ENCODE assay signal across 8 cellular contexts in the genomic region with DNA sequence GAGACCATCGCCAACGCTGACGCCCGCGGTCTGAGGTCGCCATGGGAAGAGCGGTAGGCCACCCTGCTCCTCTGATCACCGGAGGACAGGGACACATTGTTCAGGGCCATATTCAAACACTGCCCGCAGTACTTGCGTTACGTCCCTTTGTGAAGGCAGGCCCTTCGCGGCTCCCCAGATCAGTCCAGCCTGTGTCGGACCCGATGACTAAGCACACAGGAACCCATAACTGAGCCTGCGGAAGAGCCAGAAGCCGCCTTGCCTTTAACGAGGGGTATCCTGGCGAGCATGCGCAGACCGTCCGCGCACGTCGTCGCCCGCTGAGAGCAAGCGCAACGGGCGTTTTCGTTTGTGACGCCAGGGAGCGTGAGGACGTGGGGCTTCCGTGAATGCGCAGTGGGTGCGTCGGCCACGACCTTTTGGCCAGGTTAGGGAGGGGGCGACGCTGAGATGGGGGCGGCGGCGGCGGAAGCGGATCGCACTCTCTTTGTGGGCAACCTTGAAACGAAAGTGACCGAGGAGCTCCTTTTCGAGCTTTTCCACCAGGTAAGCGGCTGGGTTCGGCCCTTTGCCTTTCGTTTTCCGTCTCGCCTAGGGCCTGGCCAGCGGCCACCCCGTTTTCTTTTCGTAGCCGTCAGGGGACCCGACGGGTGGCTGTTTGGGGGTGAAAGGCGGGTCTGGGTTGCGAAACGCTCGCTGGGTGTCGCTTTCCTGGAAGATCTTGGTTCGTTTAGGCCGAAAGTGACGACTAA. TPM values are rescaled to one million over a fixed set of nuclear protein-coding genes. Genes with fewer than 3 reads are reported as not detected.
DNase-seq lines count a peak whose midpoint lies in the region; ATAC-seq lines count a peak whose summit lies in the region.

A gene with protein sequence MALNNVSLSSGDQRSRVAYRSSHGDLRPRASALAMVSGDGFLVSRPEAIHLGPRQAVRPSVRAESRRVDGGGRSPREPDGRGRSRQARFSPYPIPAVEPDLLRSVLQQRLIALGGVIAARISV (minus strand): TSS at position 290 of the 752 bp plus-strand sequence. CDS start 180 bp downstream, at position 110.
A gene with protein sequence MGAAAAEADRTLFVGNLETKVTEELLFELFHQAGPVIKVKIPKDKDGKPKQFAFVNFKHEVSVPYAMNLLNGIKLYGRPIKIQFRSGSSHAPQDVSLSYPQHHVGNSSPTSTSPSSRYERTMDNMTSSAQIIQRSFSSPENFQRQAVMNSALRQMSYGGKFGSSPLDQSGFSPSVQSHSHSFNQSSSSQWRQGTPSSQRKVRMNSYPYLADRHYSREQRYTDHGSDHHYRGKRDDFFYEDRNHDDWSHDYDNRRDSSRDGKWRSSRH (plus strand): TSS at position 445 of the 752 bp plus-strand sequence. CDS start 6 bp downstream, at position 451.

- H3K27me3 ChIP-seq in BLaER1 treated with 17β-estradiol and CSF1 and Interleukin-3, amounts not matched to agents 10 nM and 100 nM: no peaks in the 10 kb centered on the region

- no peaks in the 10 kb centered on the region for H3K9me3 ChIP-seq in BLaER1 treated with 17β-estradiol and CSF1 and Interleukin-3, amounts not matched to agents 10 nM and 100 nM (replicated peaks in 1 of 11)

- H3K27ac Mint-ChIP-seq in activated CD4-positive, alpha-beta T cell treated with anti-CD3 and anti-CD28 coated beads, Interleukin-2, amount 10 ng/mL, durations not matched to agents 7 days and 5 days: peak within 1 kb of the TSS; percentile 99

- H3K27ac ChIP-seq in BLaER1 treated with 17β-estradiol and CSF1 and Interleukin-3, amounts not matched to agents 10 nM and 100 nM: peak within 1 kb of the TSS; percentile 94 to 99 (median 98)

- POLR2A ChIA-PET in activated CD4-positive, alpha-beta T cell treated with anti-CD3 and anti-CD28 coated beads, Interleukin-2, amount 10 ng/mL, durations not matched to agents 7 days and 5 days (lab: Charles Lee): no interaction called here

- H3K4me3 ChIP-seq in BLaER1 treated with 17β-estradiol and CSF1 and Interleukin-3, amounts not matched to agents 10 nM and 100 nM: peak within 1 kb of the TSS; percentile 78 to 98 (median 84)

- ATAC-seq in HG03460 (IDR thresholded peaks at IDR 0.05; ENCODE audit: unreplicated experiment) (peak; percentile 94), left lobe of liver (peak; percentile 89)

- peaks cover 7 to 43% (median 32%) of the 10 kb centered on the region in 11 experiments; a peak in 16 of 22 replicates for H4K20me1 ChIP-seq in BLaER1 treated with 17β-estradiol and CSF1 and Interleukin-3, amounts not matched to agents 10 nM and 100 nM

- CTCF ChIA-PET in activated CD4-positive, alpha-beta T cell treated with anti-CD3 and anti-CD28 coated beads, Interleukin-2, amount 10 ng/mL, durations not matched to agents 7 days and 5 days (lab: Charles Lee): interaction anchor here (0.6 kb wide), 2 partner anchors 9 to 14 kb away, joined by 3 to 5 read pairs; no protein-coding TSS in a partner anchor

- peaks cover 37% of the 10 kb centered on the region for H3K36me3 Mint-ChIP-seq in activated CD4-positive, alpha-beta T cell treated with anti-CD3 and anti-CD28 coated beads, Interleukin-2, amount 10 ng/mL, durations not matched to agents 7 days and 5 days (ENCODE audit: low read depth)

- H3K4me1 ChIP-seq in BLaER1 treated with 17β-estradiol and CSF1 and Interleukin-3, amounts not matched to agents 10 nM and 100 nM: peaks cover 9 to 56% (median 28%) of the 10 kb centered on the region in 10 experiments

- H3K9ac ChIP-seq in BLaER1 treated with 17β-estradiol and CSF1 and Interleukin-3, amounts not matched to agents 10 nM and 100 nM: peak within 1 kb of the TSS; percentile 92 to 98 (median 96)

- DNase-seq in GM19240 (ENCODE audit: insufficient read length, low spot score): peak; percentile 61
- peak; percentile 99 to 100 for DNase-seq in NCI-H526 (lab: John Stamatoyannopoulos, UW)
- peak; percentile 98 for DNase-seq in activated CD4-positive, alpha-beta T cell treated with anti-CD3 and anti-CD28 coated beads, Interleukin-2, amount 10 ng/mL, durations not matched to agents 7 days and 5 days
- DNase-seq in dedifferentiated amniotic fluid mesenchymal stem cell (ENCODE audit: extremely low spot score): peak; percentile 98
- DNase-seq in left lobe of liver (ENCODE audit: low spot score): peak; percentile 99
- peak; percentile 98 for DNase-seq in stimulated activated CD4-positive, alpha-beta T cell treated with anti-CD3 and anti-CD28 coated beads, Interleukin-2, amount 100 ng/mL, for 4 hours (ENCODE audit: low read depth)

- H3K4me1 Mint-ChIP-seq in activated CD4-positive, alpha-beta T cell treated with anti-CD3 and anti-CD28 coated beads, Interleukin-2, amount 10 ng/mL, durations not matched to agents 7 days and 5 days: peaks cover 50% of the 10 kb centered on the region

- H3K36me3 ChIP-seq in BLaER1 treated with 17β-estradiol and CSF1 and Interleukin-3, amounts not matched to agents 10 nM and 100 nM: peaks cover 26 to 33% (median 31%) of the 10 kb centered on the region in 11 experiments

- H3K27me3 Mint-ChIP-seq in activated CD4-positive, alpha-beta T cell treated with anti-CD3 and anti-CD28 coated beads, Interleukin-2, amount 10 ng/mL, durations not matched to agents 7 days and 5 days: peaks cover 1% of the 10 kb centered on the region

- peak within 1 kb of the TSS; percentile 82 to 97 (median 92) for H3K4me2 ChIP-seq in BLaER1 treated with 17β-estradiol and CSF1 and Interleukin-3, amounts not matched to agents 10 nM and 100 nM

- no peaks in the 10 kb centered on the region for H3K9me3 Mint-ChIP-seq in activated CD4-positive, alpha-beta T cell treated with anti-CD3 and anti-CD28 coated beads, Interleukin-2, amount 10 ng/mL, durations not matched to agents 7 days and 5 days

- peak within 1 kb of the TSS; percentile 94 for H3K4me3 Mint-ChIP-seq in activated CD4-positive, alpha-beta T cell treated with anti-CD3 and anti-CD28 coated beads, Interleukin-2, amount 10 ng/mL, durations not matched to agents 7 days and 5 days

RNA-seq across cellular contexts. Expression of the first gene that starts in this region (rescaled TPM):
- total RNA-seq in activated CD4-positive, alpha-beta T cell treated with anti-CD3 and anti-CD28 coated beads, Interleukin-2, amount 10 ng/mL, durations not matched to agents 7 days and 5 days: 1 to 10 TPM; 6.7 to 7.4 TPM
- total RNA-seq in left lobe of liver: 11.9 TPM

RNA-seq across cellular contexts. Expression of the second gene that starts in this region (rescaled TPM):
- 10 to 100 TPM; 34.2 to 49.7 TPM for total RNA-seq in activated CD4-positive, alpha-beta T cell treated with anti-CD3 and anti-CD28 coated beads, Interleukin-2, amount 10 ng/mL, durations not matched to agents 7 days and 5 days
- total RNA-seq in left lobe of liver: 8.7 TPM

Comparison
In these comparisons a context has a peak if more than half of its experiments do, and no peak if none do; other contexts are left out.
1. Peak in every context shown above with its lines: DNase-seq, ATAC-seq, H3K4me3 ChIP-seq and H3K27ac ChIP-seq.